In the genomic region with DNA sequence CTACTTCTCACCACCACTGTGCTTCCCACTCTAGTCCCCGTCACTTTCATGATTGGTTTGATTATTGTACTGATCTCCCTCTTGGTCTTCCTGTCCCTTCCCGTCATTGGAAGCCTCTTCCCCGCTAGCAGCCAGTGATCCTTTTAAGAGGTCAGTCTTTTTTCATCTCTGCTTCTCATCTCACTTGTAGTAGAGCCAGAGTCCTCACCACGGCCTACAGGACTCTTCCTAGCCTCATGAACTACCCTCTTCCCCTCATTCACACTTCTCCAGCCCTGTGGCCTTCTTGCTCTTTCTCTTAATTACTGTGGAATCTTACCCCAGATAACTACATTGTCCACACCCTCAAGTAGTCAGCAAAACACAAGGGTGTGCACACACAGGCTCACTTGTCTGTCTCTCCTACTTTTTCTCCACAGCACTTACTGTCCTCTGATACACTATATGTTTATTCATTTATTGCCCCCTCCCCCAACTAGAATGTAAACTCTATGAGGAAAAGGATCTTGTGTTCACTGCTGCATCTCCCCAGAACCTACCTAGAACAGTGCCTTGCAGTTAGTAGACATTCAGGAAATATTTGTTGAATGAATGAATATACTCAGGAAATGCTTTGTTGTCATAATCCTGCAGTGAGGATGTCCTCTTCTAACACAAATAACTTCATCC, we compare ENCODE assay signal across 10 cellular contexts.
A peak's percentile ranks its signal among the peaks of the same experiment; 100 is the strongest.
DNase-seq lines count a peak whose midpoint lies in the region; ATAC-seq and TF ChIP-seq lines count a peak whose summit lies in the region.
"Had no signal": no experiment of that assay in that cellular context is flagged by ENCODE, and none has a peak within 500 bp of the region (broad histone marks: within the 10 kb centered on the region; RNA-seq: fewer than 3 reads in every experiment).

No MANE protein-coding gene starts in this region.

- no peak overlapping the region; the same call in 1 of the 2 replicates for H4K5ac ChIP-seq in IMR-90 (ENCODE audit: low read depth, low read length)

- H3K9me3 ChIP-seq in IMR-90 (ENCODE audit: control insufficient read depth, insufficient read depth, low read length) (no peaks in the 10 kb centered on the region), mucosa of descending colon (no peaks in the 10 kb centered on the region)

- H3K36me3 Mint-ChIP-seq in chondrocyte (ENCODE audit: low read depth) = peaks cover 13% of the 10 kb centered on the region

- H3K27ac ChIP-seq in IMR-90 (ENCODE audit: insufficient read depth, low read length) = peak overlapping the region; percentile 19; the same call in 1 of the 2 replicates

- peak overlapping the region; percentile 68 for H3K27ac Mint-ChIP-seq in chondrocyte (ENCODE audit: unreplicated experiment)

- peaks cover 14% of the 10 kb centered on the region; the same call in 1 of the 2 replicates for H4K20me1 ChIP-seq in IMR-90 (ENCODE audit: insufficient read depth, low read length)

- H3K4me1 Mint-ChIP-seq in chondrocyte (ENCODE audit: low read depth) = peaks cover 17% of the 10 kb centered on the region

- peaks cover 11% of the 10 kb centered on the region for H3K9me1 ChIP-seq in IMR-90 (ENCODE audit: insufficient read depth, low read length)

- H2BK15ac ChIP-seq in IMR-90 (ENCODE audit: low read depth, low read length) = peak overlapping the region; percentile 45; the same call in 1 of the 3 replicates

- peak overlapping the region; percentile 79 for H3K14ac ChIP-seq in IMR-90 (replicated peaks; ENCODE audit: low read depth, low read length)

- peak; percentile 77 for ATAC-seq in IMR-90 (ENCODE audit: low read depth)
- peak; percentile 55 for ATAC-seq in mucosa of descending colon
- no peak for ATAC-seq in HG03521 (IDR thresholded peaks at IDR 0.05; ENCODE audit: unreplicated experiment)
- ATAC-seq in Right ventricle myocardium inferior = no peak

- H3K4me3 ChIP-seq in IMR-90 (ENCODE audit: insufficient read depth, low read depth, low read length) = no peak overlapping the region
- no peak overlapping the region for H3K4me3 ChIP-seq in mucosa of descending colon

- no peak overlapping the region; the same call in 1 of the 2 replicates for H3K56ac ChIP-seq in IMR-90 (ENCODE audit: extremely low read depth, insufficient read depth, low read length)

- H3K4me2 ChIP-seq in IMR-90 (ENCODE audit: low read depth, low read length) = peak overlapping the region; percentile 1; the same call in 1 of the 2 replicates

- H2AFZ ChIP-seq in IMR-90 (replicated peaks; ENCODE audit: low read length, poor library complexity) = no peak overlapping the region

- peak overlapping the region; percentile 10; the same call in 1 of the 2 replicates for H2BK120ac ChIP-seq in IMR-90 (ENCODE audit: low read depth, low read length)

- peak overlapping the region; percentile 20; the same call in 1 of the 2 replicates for H3K18ac ChIP-seq in IMR-90 (ENCODE audit: low read depth, low read length)

- no peaks in the 10 kb centered on the region for H3K27me3 Mint-ChIP-seq in chondrocyte (ENCODE audit: low read depth)

- H2BK20ac ChIP-seq in IMR-90 (ENCODE audit: low read depth, low read length) = peak overlapping the region; percentile 57

- peak overlapping the region; percentile 75 for H4K91ac ChIP-seq in IMR-90 (ENCODE audit: insufficient read depth, low read depth, low read length)

- peak overlapping the region; percentile 14 to 63; a peak in 1 of 4 replicates for H4K8ac ChIP-seq in IMR-90 (ENCODE audit: low read depth in 2 of 2, low read length in 2 of 2)

- POLR2A ChIA-PET in IMR-90 (lab: Charles Lee; ENCODE audit: unreplicated experiment) = no interaction called here

- H3K23ac ChIP-seq in IMR-90 (ENCODE audit: low read depth, low read length) = peak overlapping the region; percentile 76

- no peak overlapping the region for H3K9ac ChIP-seq in IMR-90 (ENCODE audit: low read depth, low read length)

- no peak overlapping the region for H3K4me3 Mint-ChIP-seq in chondrocyte (ENCODE audit: unreplicated experiment)

- dilution Hi-C loops in IMR-90 (cut with HindIII; ENCODE audit: low sequenced_read_pairs, unreplicated experiment) = no loop called here

- TF ChIP-seq POLR2A in IMR-90 (IDR thresholded peaks at IDR 0.05; ENCODE audit: low read depth, low read length) = no peak

- H3K36me3 ChIP-seq in IMR-90 (ENCODE audit: control insufficient read depth, insufficient read depth, low read length) (peaks cover 14% of the 10 kb centered on the region), mucosa of descending colon (ENCODE audit: low read depth) (no peaks in the 10 kb centered on the region)

- no peak for TF ChIP-seq RAD21 in IMR-90 (IDR thresholded peaks at IDR 0.05; ENCODE audit: low read length)

- DNase-seq in COLO668 (lab: John Stamatoyannopoulos, UW; ENCODE audit: unreplicated experiment) (peak; percentile 11), IMR-90 (peak; percentile 52), chondrocyte (ENCODE audit: low spot score) (no peak), mucosa of descending colon (no peak), Right ventricle myocardium inferior (ENCODE audit: missing footprints) (no peak), Ammon's horn (ENCODE audit: low spot score) (no peak)
- DNase-seq: DMS 273 treated with DMSO at 0.1 percent for 48 hours, NCI-H187 treated with DMSO at 0.1 percent for 48 hours, T1000 had no signal

- CTCF ChIA-PET in IMR-90 (lab: Yijun Ruan, JAX) = interaction anchor here (1.0 kb wide), 1 partner anchor 9 kb away, joined by 3 read pairs; no protein-coding TSS in a partner anchor

- peak overlapping the region; percentile 29; the same call in 1 of the 2 replicates for H2AK5ac ChIP-seq in IMR-90 (ENCODE audit: low read depth, low read length)

- peak overlapping the region; percentile 77 for H2AK9ac ChIP-seq in IMR-90 (replicated peaks; ENCODE audit: low read depth, low read length, poor library complexity)

- intact Hi-C loops in IMR-90 (cut with micrococcal nuclease) (no loop called here), mucosa of descending colon (cut with DNase I, micrococcal nuclease) (no loop called here), Right ventricle myocardium inferior (cut with DNase I) (no loop called here)

- peaks cover 5% of the 10 kb centered on the region for H3K4me1 ChIP-seq in IMR-90 (ENCODE audit: control insufficient read depth, insufficient read depth, low read length)
- H3K4me1 ChIP-seq in mucosa of descending colon (ENCODE audit: low read depth) = no peaks in the 10 kb centered on the region

- peaks cover 43 to 70% of the 10 kb centered on the region in 2 experiments for H3K79me1 ChIP-seq in IMR-90 (ENCODE audit: low read depth in 1 of 2, low read length in 2 of 2)

- in situ Hi-C loops in IMR-90 (cut with MboI; ENCODE audit: low sequenced_read_pairs) = no loop called here

- TF ChIP-seq CTCF in IMR-90 (conservative IDR thresholded peaks at IDR 0.05; ENCODE audit: low read depth, low read length) = no peak
- no peak for TF ChIP-seq CTCF in chondrocyte (IDR thresholded peaks at IDR 0.05)
- no peak for TF ChIP-seq CTCF in mucosa of descending colon (IDR thresholded peaks at IDR 0.05)

- 90% methylated on average over 2 of the region's 4 CpGs; no CpG with 5 or more reads in 1 of the 2 experiments for WGBS in IMR-90 (ENCODE audit: extremely low coverage in 2 of 2, insufficient read length in 1 of 2), 2 experiments

- H2BK5ac ChIP-seq in IMR-90 (ENCODE audit: low read depth, low read length, poor library complexity, severe bottlenecking) = peak overlapping the region; percentile 80

- peaks cover 3% of the 10 kb centered on the region for H3K9me3 Mint-ChIP-seq in chondrocyte (ENCODE audit: low read depth)

- H3K4ac ChIP-seq in IMR-90 (ENCODE audit: low read depth, low read length) = peak overlapping the region; percentile 68

- BruUV-seq in IMR-90 (replicated peaks; lab: Mats Ljungman, UMichigan) = no TSS peak

- H3K27me3 ChIP-seq in IMR-90 (ENCODE audit: control insufficient read depth, insufficient read depth, low read length) = no peaks in the 10 kb centered on the region

TF ChIP-seq in IMR-90, 13 proteins besides CTCF, POLR2A, EP300 and RAD21:
- no peak for TF ChIP-seq BHLHE40 (IDR thresholded peaks at IDR 0.05; ENCODE audit: low read depth, low read length)
- no peak for TF ChIP-seq MAFK (IDR thresholded peaks at IDR 0.05; ENCODE audit: low read depth, low read length)
- TF ChIP-seq RCOR1 (IDR thresholded peaks at IDR 0.05; ENCODE audit: insufficient replicate concordance, low read length) = no peak
- no peak for TF ChIP-seq MXI1 (IDR thresholded peaks at IDR 0.05; ENCODE audit: borderline replicate concordance, low read depth, low read length)
- TF ChIP-seq RFX5 (IDR thresholded peaks at IDR 0.05; ENCODE audit: low read depth, low read length) = no peak
- no peak for TF ChIP-seq MAZ (IDR thresholded peaks at IDR 0.05; ENCODE audit: borderline replicate concordance, low read depth, low read length)
- no peak for TF ChIP-seq SMC3 (IDR thresholded peaks at IDR 0.05; ENCODE audit: low read depth, low read length)
- no peak for TF ChIP-seq NFE2L2 (IDR thresholded peaks at IDR 0.05; ENCODE audit: low read depth, low read length)
- TF ChIP-seq CEBPB (IDR thresholded peaks at IDR 0.05; ENCODE audit: low read depth, low read length) = no peak
- TF ChIP-seq ELK1 (IDR thresholded peaks at IDR 0.05; ENCODE audit: borderline replicate concordance, low read depth, low read length) = no peak
- TF ChIP-seq FOS (IDR thresholded peaks at IDR 0.05; ENCODE audit: low read depth, low read length) = no peak
- TF ChIP-seq CHD1 (IDR thresholded peaks at IDR 0.05; ENCODE audit: low read depth, low read length) = no peak
- TF ChIP-seq, protein P1, sequence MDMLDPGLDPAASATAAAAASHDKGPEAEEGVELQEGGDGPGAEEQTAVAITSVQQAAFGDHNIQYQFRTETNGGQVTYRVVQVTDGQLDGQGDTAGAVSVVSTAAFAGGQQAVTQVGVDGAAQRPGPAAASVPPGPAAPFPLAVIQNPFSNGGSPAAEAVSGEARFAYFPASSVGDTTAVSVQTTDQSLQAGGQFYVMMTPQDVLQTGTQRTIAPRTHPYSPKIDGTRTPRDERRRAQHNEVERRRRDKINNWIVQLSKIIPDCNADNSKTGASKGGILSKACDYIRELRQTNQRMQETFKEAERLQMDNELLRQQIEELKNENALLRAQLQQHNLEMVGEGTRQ (IDR thresholded peaks at IDR 0.05; ENCODE audit: low read depth, low read length) = no peak

Comparison
In these comparisons a context has a peak if more than half of its experiments do, and no peak if none do; other contexts are left out.
1. DNase-seq: peak in COLO668 (single experiment) and IMR-90 (single experiment); none in chondrocyte (single experiment), mucosa of descending colon (0 of 3), Right ventricle myocardium inferior (single experiment) and Ammon's horn (single experiment).
2. ATAC-seq: peak in IMR-90 (single experiment) and mucosa of descending colon (single experiment); none in HG03521 (single experiment) and Right ventricle myocardium inferior (single experiment).